Comparison of ENCODE assay signal across 9 cellular contexts in genomic region chr1:30807318-30808066, GRCh38. TPM values are rescaled to one million over a fixed set of nuclear protein-coding genes. Genes with fewer than 3 reads are reported as not detected.
DNase-seq lines count a peak whose midpoint lies in the region; TF ChIP-seq lines count a peak whose summit lies in the region.
"Had no signal": no experiment of that assay in that cellular context is flagged by ENCODE, and none has a peak within 500 bp of the region (broad histone marks: within the 10 kb centered on the region; RNA-seq: fewer than 3 reads in every experiment).

No MANE protein-coding gene starts in this region.

- H3K4me3 ChIP-seq in thyroid gland (replicated peaks in 1 of 3), result no peak overlapping the region
- H3K4me3 ChIP-seq: lung had no signal

- CTCF ChIA-PET in activated naive CD4-positive, alpha-beta T cell treated with anti-CD3 and anti-CD28 coated beads, Interleukin-2, amount 10 ng/mL, durations not matched to agents 7 days and 5 days (lab: Charles Lee), result interaction anchor here (0.9 kb wide), 2 partner anchors 86 to 104 kb away, joined by 3 read pairs; no protein-coding TSS in a partner anchor

- H3K4me1 Mint-ChIP-seq in activated naive CD4-positive, alpha-beta T cell treated with anti-CD3 and anti-CD28 coated beads, Interleukin-2, amount 10 ng/mL, durations not matched to agents 7 days and 5 days, result no peaks in the 10 kb centered on the region
- H3K4me1 Mint-ChIP-seq: activated CD4-positive, alpha-beta T cell treated with anti-CD3 and anti-CD28 coated beads, Interleukin-2, amount 10 ng/mL, durations not matched to agents 7 days and 5 days had no signal

- H3K4me3 Mint-ChIP-seq in activated naive CD4-positive, alpha-beta T cell treated with anti-CD3 and anti-CD28 coated beads, Interleukin-2, amount 10 ng/mL, durations not matched to agents 7 days and 5 days, result no peak overlapping the region
- H3K4me3 Mint-ChIP-seq: activated CD4-positive, alpha-beta T cell treated with anti-CD3 and anti-CD28 coated beads, Interleukin-2, amount 10 ng/mL, durations not matched to agents 7 days and 5 days had no signal

- 22 to 23% methylated on average over 28 of the region's 41 CpGs for WGBS in thyroid gland, 2 donors

- DNase-seq in NCI-H1092 (lab: John Stamatoyannopoulos, UW), result peak; percentile 81
- DNase-seq in NCI-H748 (lab: John Stamatoyannopoulos, UW; ENCODE audit: unreplicated experiment), result peak; percentile 73
- peak; percentile 57 for DNase-seq in foreskin melanocyte
- DNase-seq in thyroid gland, result peak; percentile 65 to 68
- DNase-seq in GM20000 (ENCODE audit: low spot score), result no peak
- no peak for DNase-seq in activated naive CD4-positive, alpha-beta T cell treated with anti-CD3 and anti-CD28 coated beads, Interleukin-2, amount 10 ng/mL, durations not matched to agents 7 days and 5 days
- DNase-seq in RKO (ENCODE audit: low spot score), result no peak
- DNase-seq: activated CD4-positive, alpha-beta T cell treated with anti-CD3 and anti-CD28 coated beads, Interleukin-2, amount 10 ng/mL, durations not matched to agents 7 days and 5 days had no signal

- H3K4me1 ChIP-seq in thyroid gland, result peaks cover 7 to 23% of the 10 kb centered on the region in 2 donors

- intact Hi-C loops in thyroid gland (cut with DNase I), result no loop called here

- no peaks in the 10 kb centered on the region for H3K9me3 Mint-ChIP-seq in activated naive CD4-positive, alpha-beta T cell treated with anti-CD3 and anti-CD28 coated beads, Interleukin-2, amount 10 ng/mL, durations not matched to agents 7 days and 5 days
- H3K9me3 Mint-ChIP-seq: activated CD4-positive, alpha-beta T cell treated with anti-CD3 and anti-CD28 coated beads, Interleukin-2, amount 10 ng/mL, durations not matched to agents 7 days and 5 days had no signal

- TF ChIP-seq POLR2A in thyroid gland (IDR thresholded peaks at IDR 0.05), result no peak

- H3K27ac Mint-ChIP-seq in activated naive CD4-positive, alpha-beta T cell treated with anti-CD3 and anti-CD28 coated beads, Interleukin-2, amount 10 ng/mL, durations not matched to agents 7 days and 5 days, result no peak overlapping the region
- H3K27ac Mint-ChIP-seq: activated CD4-positive, alpha-beta T cell treated with anti-CD3 and anti-CD28 coated beads, Interleukin-2, amount 10 ng/mL, durations not matched to agents 7 days and 5 days had no signal

- H3K27ac ChIP-seq in thyroid gland, result no peak overlapping the region

- H3K9me3 ChIP-seq in thyroid gland, result no peaks in the 10 kb centered on the region

- TF ChIP-seq CTCF in thyroid gland (IDR thresholded peaks at IDR 0.05), result no peak
- no peak for TF ChIP-seq CTCF in GM20000 (IDR thresholded peaks at IDR 0.05; ENCODE audit: extremely low read depth, missing control alignments)

- peaks cover 88% of the 10 kb centered on the region for H3K27me3 Mint-ChIP-seq in activated naive CD4-positive, alpha-beta T cell treated with anti-CD3 and anti-CD28 coated beads, Interleukin-2, amount 10 ng/mL, durations not matched to agents 7 days and 5 days

- H3K36me3 ChIP-seq in thyroid gland, result no peaks in the 10 kb centered on the region

- no peaks in the 10 kb centered on the region for H3K36me3 Mint-ChIP-seq in activated naive CD4-positive, alpha-beta T cell treated with anti-CD3 and anti-CD28 coated beads, Interleukin-2, amount 10 ng/mL, durations not matched to agents 7 days and 5 days

- H3K27me3 ChIP-seq in thyroid gland, result no peaks in the 10 kb centered on the region

RNA-seq across cellular contexts. Expression of gene LAPTM5, which starts 49.9 kb away (rescaled TPM):
- 10 to 100 TPM; 25.3 to 97.3 (median 46.4) TPM for total RNA-seq in thyroid gland

Comparison
In these comparisons a context has a peak if more than half of its experiments do, and no peak if none do; other contexts are left out.
1. DNase-seq: peak in NCI-H1092 (single experiment), NCI-H748 (single experiment), foreskin melanocyte (single experiment) and thyroid gland (2 of 2); none in GM20000 (single experiment), activated naive CD4-positive, alpha-beta T cell treated with anti-CD3 and anti-CD28 coated beads, Interleukin-2, amount 10 ng/mL, durations not matched to agents 7 days and 5 days (single experiment) and RKO (single experiment).